Comparison of ENCODE assay signal across 22 cellular contexts in genomic region chr3:9942164-9942563, GRCh38.
"Had no signal": no experiment of that assay in that cellular context is flagged by ENCODE, and none has a peak within 500 bp of the region (broad histone marks: within the 10 kb centered on the region; RNA-seq: fewer than 3 reads in every experiment).

No MANE protein-coding gene starts in this region.

- H3K36me3 Mint-ChIP-seq: activated naive CD4-positive, alpha-beta T cell treated with anti-CD3 and anti-CD28 coated beads, Interleukin-2, amount 50 U/mL, for 72 hours; natural killer cell had no signal

- H3K27me3 Mint-ChIP-seq: stimulated activated naive CD8-positive, alpha-beta T cell treated with anti-CD3 and anti-CD28 coated beads, Interleukin-15, Interleukin-2, amounts not matched to agents 100 ng/mL and 50 ng/mL, for 24 hours had no signal

- H3K4me3 Mint-ChIP-seq: natural killer cell; stimulated activated naive CD8-positive, alpha-beta T cell treated with anti-CD3 and anti-CD28 coated beads, Interleukin-15, Interleukin-2, amounts not matched to agents 100 ng/mL and 50 ng/mL, for 24 hours had no signal

- H3K4me1 ChIP-seq: prostate gland had no signal

- ATAC-seq: activated naive CD4-positive, alpha-beta T cell treated with anti-CD3 and anti-CD28 coated beads, Interleukin-2, amount 50 U/mL, for 72 hours; esophagus mucosa; left lung; natural killer cell had no signal

- H3K9me3 Mint-ChIP-seq: activated naive CD4-positive, alpha-beta T cell treated with anti-CD3 and anti-CD28 coated beads, Interleukin-2, amount 50 U/mL, for 72 hours; natural killer cell; stimulated activated naive CD8-positive, alpha-beta T cell treated with anti-CD3 and anti-CD28 coated beads, Interleukin-15, Interleukin-2, amounts not matched to agents 100 ng/mL and 50 ng/mL, for 24 hours had no signal

- H3K27ac Mint-ChIP-seq: stimulated activated naive CD8-positive, alpha-beta T cell treated with anti-CD3 and anti-CD28 coated beads, Interleukin-15, Interleukin-2, amounts not matched to agents 100 ng/mL and 50 ng/mL, for 24 hours had no signal

- H3K4me3 ChIP-seq: hepatocyte, left lung, lung, ovary, prostate gland, tibial artery had no signal

- H3K9me3 ChIP-seq: left lung, neutrophil, ovary, prostate gland, tibial artery had no signal

- H3K27ac ChIP-seq: hepatocyte, left lung, neutrophil, ovary, tibial artery, WERI-Rb-1 had no signal

- H3K27me3 ChIP-seq: hepatocyte, left lung, neutrophil, ovary, tibial artery had no signal

- H3K36me3 ChIP-seq: neutrophil, ovary, prostate gland had no signal

- DNase-seq: activated CD4-positive, alpha-beta T cell treated with anti-CD3 and anti-CD28 coated beads for 1 hour; activated CD4-positive, alpha-beta T cell treated with anti-CD3 and anti-CD28 coated beads, Interleukin-2, amount 50 U/mL, for 1 hour; activated CD8-positive, alpha-beta memory T cell treated with anti-CD3 and anti-CD28 coated beads for 24 hours; activated effector memory CD4-positive, alpha-beta T cell treated with anti-CD3 and anti-CD28 coated beads, Interleukin-2, amount 50 U/mL, for 16 hours; central memory CD4-positive, alpha-beta T cell; effector memory CD4-positive, alpha-beta T cell; glutamatergic neuron; kidney glomerular epithelial cell; left lung; natural killer cell; ovary; stimulated activated CD4-positive, alpha-beta T cell treated with anti-CD3 and anti-CD28 coated beads, Interleukin-4, amount 100 ng/mL, for 24 hours; substantia nigra; tibial artery; WERI-Rb-1 had no signal
